8 cellular contexts compared by ENCODE assay signal in the genomic region with DNA sequence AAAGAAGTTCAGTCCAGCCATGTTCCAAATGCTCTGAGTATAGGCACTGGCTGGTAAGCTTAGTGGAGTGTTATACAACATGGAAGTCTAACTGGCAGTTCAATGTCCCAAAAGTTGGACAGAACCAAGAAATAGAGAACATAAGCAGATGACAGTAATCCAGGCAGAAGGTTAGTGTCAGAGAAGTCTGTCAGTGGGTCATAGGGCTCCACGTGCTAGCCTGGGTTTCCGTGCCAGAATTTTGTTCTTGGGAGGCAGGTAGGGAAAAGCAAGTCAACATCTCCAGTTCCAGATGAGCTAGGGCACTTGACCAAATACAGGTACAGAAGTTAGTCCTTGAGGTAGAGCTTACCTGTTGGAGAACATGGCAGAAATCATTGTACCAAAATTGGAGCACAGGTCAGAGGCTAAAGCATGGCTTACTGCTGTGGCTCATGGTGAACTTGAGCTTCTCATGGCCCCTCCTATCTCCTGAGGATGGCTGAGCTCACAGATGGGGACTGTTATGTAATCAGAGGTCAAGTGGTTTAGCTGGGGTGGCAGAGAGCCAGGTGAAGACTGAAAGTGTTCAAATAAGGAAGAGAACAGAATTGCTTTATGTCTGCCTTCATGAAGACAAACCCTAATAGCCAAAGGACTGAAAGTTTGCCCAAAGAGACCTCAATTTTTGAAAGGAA.
A peak's percentile ranks its signal among the peaks of the same experiment; 100 is the strongest.
DNase-seq lines count a peak whose midpoint lies in the region; ATAC-seq, FAIRE-seq and TF ChIP-seq lines count a peak whose summit lies in the region.

No MANE protein-coding gene starts in this region.

- TF ChIP-seq CTCF in bronchial epithelial cell (IDR thresholded peaks at IDR 0.05; ENCODE audit: insufficient read depth, low read length, severe bottlenecking), result no peak

- no peak overlapping the region for H3K9ac ChIP-seq in mucosa of rectum (ENCODE audit: low read depth in 1 of 2, low read length in 2 of 2)

- no peak for ATAC-seq in GM18505 (IDR thresholded peaks at IDR 0.05; ENCODE audit: unreplicated experiment)
- no peak for ATAC-seq in GM18511 (IDR thresholded peaks at IDR 0.05; ENCODE audit: unreplicated experiment)
- ATAC-seq in GM21381 (IDR thresholded peaks at IDR 0.05; ENCODE audit: unreplicated experiment), result no peak

- H3K9me3 ChIP-seq in mucosa of rectum (ENCODE audit: control insufficient read depth in 2 of 2, low read length in 2 of 2), result no peaks in the 10 kb centered on the region

- no peaks in the 10 kb centered on the region for H3K27me3 ChIP-seq in bronchial epithelial cell (ENCODE audit: control insufficient read depth, insufficient read depth, low read length)
- no peaks in the 10 kb centered on the region for H3K27me3 ChIP-seq in mucosa of rectum (ENCODE audit: control insufficient read depth in 2 of 2, insufficient read depth in 2 of 2, low read length in 2 of 2)

- no peak for TF ChIP-seq POLR2A in GM18505 (IDR thresholded peaks at IDR 0.05; ENCODE audit: borderline replicate concordance, extremely low read depth, insufficient read depth, insufficient read length)

- H3K4me1 ChIP-seq in mucosa of rectum (ENCODE audit: control insufficient read depth in 2 of 2, insufficient read depth in 2 of 2, low read length in 2 of 2), result peaks cover 7 to 19% of the 10 kb centered on the region in 2 donors

- no peak overlapping the region for H3K4me3 ChIP-seq in bronchial epithelial cell (ENCODE audit: low read depth, low read length)
- no peak overlapping the region for H3K4me3 ChIP-seq in mucosa of rectum (ENCODE audit: low read length in 2 of 2)

- H3K27ac ChIP-seq in mucosa of rectum (ENCODE audit: low read depth in 2 of 2, low read length in 2 of 2), result peak overlapping the region; percentile 3 to 6

- DNase-seq in DMS79 treated with DMSO at 0.1 percent for 48 hours (lab: John Stamatoyannopoulos, UW) (peak; percentile 20), NCI-H2196 (lab: John Stamatoyannopoulos, UW; ENCODE audit: unreplicated experiment) (peak; percentile 92), bronchial epithelial cell (ENCODE audit: low read depth) (peak; percentile 80), NCI-H146 (lab: John Stamatoyannopoulos, UW) (no peak)

- no peaks in the 10 kb centered on the region for H3K36me3 ChIP-seq in bronchial epithelial cell (ENCODE audit: control insufficient read depth, insufficient read depth, low read length)
- H3K36me3 ChIP-seq in mucosa of rectum (ENCODE audit: control insufficient read depth in 2 of 2, insufficient read depth in 2 of 2, low read length in 2 of 2), result no peaks in the 10 kb centered on the region

- peak; percentile 32 for FAIRE-seq in bronchial epithelial cell (lab: Jason Lieb, UNC)
